ENCODE assay signal across 26 cellular contexts in genomic region chr11:11537871-11538270, GRCh38.
DNase-seq lines count a peak whose midpoint lies in the region; ATAC-seq and TF ChIP-seq lines count a peak whose summit lies in the region.
"Had no signal": no experiment of that assay in that cellular context is flagged by ENCODE, and none has a peak within 500 bp of the region (broad histone marks: within the 10 kb centered on the region; RNA-seq: fewer than 3 reads in every experiment).

No MANE protein-coding gene starts in this region.

- H3K9me3 ChIP-seq in left ventricle myocardium inferior (replicated peaks) (no peaks in the 10 kb centered on the region), psoas muscle (no peaks in the 10 kb centered on the region)
- H3K9me3 ChIP-seq: A549, breast epithelium, vagina had no signal

- intact Hi-C loops in Right ventricle myocardium inferior (cut with DNase I) (loop anchor here (2.0 to 10.0 kb wide), 2 partner anchors 83 to 247 kb away; no protein-coding TSS in a partner anchor), cardiac septum (cut with DNase I) (loop anchor here (2.0 to 10.0 kb wide), 4 partner anchors 41 to 603 kb away; partner anchors contain the start of gene GALNT18), left ventricle myocardium inferior (cut with micrococcal nuclease) (loop anchor here (10.0 kb wide), 1 partner anchor 77 kb away; no protein-coding TSS in a partner anchor), psoas muscle (cut with DNase I) (loop anchor here in 1 of 2 donors (10.0 kb wide), 1 partner anchor 77 kb away; no protein-coding TSS in a partner anchor), Calu3 (cut with micrococcal nuclease; ENCODE audit: unreplicated experiment) (no loop called here)

- H3K36me3 ChIP-seq in left ventricle myocardium inferior (no peaks in the 10 kb centered on the region), psoas muscle (ENCODE audit: insufficient read depth in 1 of 2, low read depth in 1 of 2) (no peaks in the 10 kb centered on the region)
- H3K36me3 ChIP-seq: breast epithelium, vagina had no signal

- H3K36me3 Mint-ChIP-seq in Calu3 (ENCODE audit: insufficient read depth, unreplicated experiment), result no peaks in the 10 kb centered on the region
- H3K36me3 Mint-ChIP-seq: activated naive CD4-positive, alpha-beta T cell treated with anti-CD3 and anti-CD28 coated beads, Interleukin-2, amount 10 ng/mL, durations not matched to agents 7 days and 5 days; CD4-positive, alpha-beta memory T cell; naive thymus-derived CD8-positive, alpha-beta T cell; stimulated activated memory B cell treated with anti-CD40 and anti-IgM and Interleukin-4, amounts not matched to agents 10 μg/mL and 1 μg/mL and 100 μg/mL, for 72 hours had no signal

- H3K27me3 ChIP-seq in left ventricle myocardium inferior (ENCODE audit: low read depth), result no peaks in the 10 kb centered on the region
- no peaks in the 10 kb centered on the region for H3K27me3 ChIP-seq in psoas muscle (ENCODE audit: insufficient read depth in 3 of 3, low read length in 2 of 3)
- H3K27me3 ChIP-seq: breast epithelium, vagina had no signal

- no peak for DNase-seq in Right ventricle myocardium inferior (ENCODE audit: missing footprints)
- DNase-seq in cardiac septum (ENCODE audit: low spot score), result no peak
- no peak for DNase-seq in left ventricle myocardium inferior
- DNase-seq in psoas muscle, result no peak
- DNase-seq in GM20000 (ENCODE audit: low spot score), result no peak
- no peak for DNase-seq in Calu3
- DNase-seq in omental fat pad (ENCODE audit: low spot score), result no peak
- DNase-seq: activated CD4-positive, alpha-beta memory T cell treated with anti-CD3 and anti-CD28 coated beads, Interleukin-2, amount 10 ng/mL, durations not matched to agents 7 days and 5 days; activated CD8-positive, alpha-beta memory T cell treated with anti-CD3 and anti-CD28 coated beads, Interleukin-2, amount 50 U/mL, for 48 hours; activated naive CD4-positive, alpha-beta T cell treated with anti-CD3 and anti-CD28 coated beads, Interleukin-2, amount 10 ng/mL, durations not matched to agents 7 days and 5 days; AML-193; CD4-positive, alpha-beta memory T cell; effector memory CD8-positive, alpha-beta T cell; erythroblast; H7; Karpas-422; naive thymus-derived CD8-positive, alpha-beta T cell; NCI-H1694 treated with DMSO at 0.1 percent for 48 hours; occipital lobe; stimulated activated CD4-positive, alpha-beta T cell treated with anti-CD3 and anti-CD28 coated beads, Interleukin-4, amount 100 ng/mL, for 1 hour had no signal

- ATAC-seq in Right ventricle myocardium inferior (peak; percentile 1), psoas muscle (no peak), HG03571 (IDR thresholded peaks at IDR 0.05; ENCODE audit: unreplicated experiment) (no peak), omental fat pad (ENCODE audit: low FRiP score) (no peak)
- ATAC-seq: A549; effector memory CD8-positive, alpha-beta T cell; HepG2; naive thymus-derived CD8-positive, alpha-beta T cell; stimulated activated memory B cell treated with anti-CD40 and anti-IgM and Interleukin-4, amounts not matched to agents 10 μg/mL and 1 μg/mL and 100 μg/mL, for 72 hours had no signal

- TF ChIP-seq CTCF in left ventricle myocardium inferior (IDR thresholded peaks at IDR 0.05; ENCODE audit: borderline replicate concordance) (no peak), psoas muscle (IDR thresholded peaks at IDR 0.05) (no peak), GM20000 (IDR thresholded peaks at IDR 0.05; ENCODE audit: extremely low read depth, missing control alignments) (no peak), Calu3 (IDR thresholded peaks at IDR 0.05; ENCODE audit: unreplicated experiment) (no peak), omental fat pad (IDR thresholded peaks at IDR 0.05) (no peak)

- WGBS in psoas muscle, 3 donors, result 42 to 61% (median 47%) methylated on average over 5 of the region's 5 CpGs

- H3K27ac Mint-ChIP-seq in Calu3 (ENCODE audit: unreplicated experiment), result no peak overlapping the region
- H3K27ac Mint-ChIP-seq: activated CD4-positive, alpha-beta memory T cell treated with anti-CD3 and anti-CD28 coated beads, Interleukin-2, amount 10 ng/mL, durations not matched to agents 7 days and 5 days; activated naive CD4-positive, alpha-beta T cell treated with anti-CD3 and anti-CD28 coated beads, Interleukin-2, amount 10 ng/mL, durations not matched to agents 7 days and 5 days; CD4-positive, alpha-beta memory T cell; effector memory CD8-positive, alpha-beta T cell; naive thymus-derived CD8-positive, alpha-beta T cell; stimulated activated memory B cell treated with anti-CD40 and anti-IgM and Interleukin-4, amounts not matched to agents 10 μg/mL and 1 μg/mL and 100 μg/mL, for 72 hours had no signal

- no TSS peak for BruUV-seq in Calu3 (replicated peaks; lab: Mats Ljungman, UMichigan)

- H3K27ac ChIP-seq in left ventricle myocardium inferior (replicated peaks), result peak overlapping the region; percentile 88
- H3K27ac ChIP-seq in psoas muscle, result peak overlapping the region; percentile 19
- H3K27ac ChIP-seq: A549, breast epithelium, vagina had no signal

- no peak overlapping the region for H3K4me3 Mint-ChIP-seq in Calu3 (ENCODE audit: low read depth, unreplicated experiment)
- H3K4me3 Mint-ChIP-seq: activated CD4-positive, alpha-beta memory T cell treated with anti-CD3 and anti-CD28 coated beads, Interleukin-2, amount 10 ng/mL, durations not matched to agents 7 days and 5 days; activated naive CD4-positive, alpha-beta T cell treated with anti-CD3 and anti-CD28 coated beads, Interleukin-2, amount 10 ng/mL, durations not matched to agents 7 days and 5 days; CD4-positive, alpha-beta memory T cell; effector memory CD8-positive, alpha-beta T cell; naive thymus-derived CD8-positive, alpha-beta T cell; stimulated activated memory B cell treated with anti-CD40 and anti-IgM and Interleukin-4, amounts not matched to agents 10 μg/mL and 1 μg/mL and 100 μg/mL, for 72 hours had no signal

- H3K27me3 Mint-ChIP-seq in Calu3 (ENCODE audit: unreplicated experiment), result no peaks in the 10 kb centered on the region
- H3K27me3 Mint-ChIP-seq: activated CD4-positive, alpha-beta memory T cell treated with anti-CD3 and anti-CD28 coated beads, Interleukin-2, amount 10 ng/mL, durations not matched to agents 7 days and 5 days; activated naive CD4-positive, alpha-beta T cell treated with anti-CD3 and anti-CD28 coated beads, Interleukin-2, amount 10 ng/mL, durations not matched to agents 7 days and 5 days; naive thymus-derived CD8-positive, alpha-beta T cell had no signal

- H3K4me1 ChIP-seq in left ventricle myocardium inferior, result peaks cover 99% of the 10 kb centered on the region
- peaks cover 39% of the 10 kb centered on the region for H3K4me1 ChIP-seq in psoas muscle
- H3K4me1 ChIP-seq: A549, breast epithelium had no signal

- CTCF ChIA-PET in Calu3 (lab: Charles Lee), result no interaction called here

- H3K4me3 ChIP-seq in left ventricle myocardium inferior, result no peak overlapping the region
- no peak overlapping the region for H3K4me3 ChIP-seq in psoas muscle
- H3K4me3 ChIP-seq: A549, breast epithelium, vagina had no signal

- H3K4me1 Mint-ChIP-seq in Calu3 (ENCODE audit: low read depth, unreplicated experiment), result no peaks in the 10 kb centered on the region
- H3K4me1 Mint-ChIP-seq: activated CD4-positive, alpha-beta memory T cell treated with anti-CD3 and anti-CD28 coated beads, Interleukin-2, amount 10 ng/mL, durations not matched to agents 7 days and 5 days; activated naive CD4-positive, alpha-beta T cell treated with anti-CD3 and anti-CD28 coated beads, Interleukin-2, amount 10 ng/mL, durations not matched to agents 7 days and 5 days; CD4-positive, alpha-beta memory T cell; naive thymus-derived CD8-positive, alpha-beta T cell; stimulated activated memory B cell treated with anti-CD40 and anti-IgM and Interleukin-4, amounts not matched to agents 10 μg/mL and 1 μg/mL and 100 μg/mL, for 72 hours had no signal

- H3K9me3 Mint-ChIP-seq in Calu3 (ENCODE audit: low read depth, unreplicated experiment), result no peaks in the 10 kb centered on the region
- H3K9me3 Mint-ChIP-seq: activated CD4-positive, alpha-beta memory T cell treated with anti-CD3 and anti-CD28 coated beads, Interleukin-2, amount 10 ng/mL, durations not matched to agents 7 days and 5 days; activated naive CD4-positive, alpha-beta T cell treated with anti-CD3 and anti-CD28 coated beads, Interleukin-2, amount 10 ng/mL, durations not matched to agents 7 days and 5 days; CD4-positive, alpha-beta memory T cell; effector memory CD8-positive, alpha-beta T cell; stimulated activated memory B cell treated with anti-CD40 and anti-IgM and Interleukin-4, amounts not matched to agents 10 μg/mL and 1 μg/mL and 100 μg/mL, for 72 hours had no signal
